In the genomic region with DNA sequence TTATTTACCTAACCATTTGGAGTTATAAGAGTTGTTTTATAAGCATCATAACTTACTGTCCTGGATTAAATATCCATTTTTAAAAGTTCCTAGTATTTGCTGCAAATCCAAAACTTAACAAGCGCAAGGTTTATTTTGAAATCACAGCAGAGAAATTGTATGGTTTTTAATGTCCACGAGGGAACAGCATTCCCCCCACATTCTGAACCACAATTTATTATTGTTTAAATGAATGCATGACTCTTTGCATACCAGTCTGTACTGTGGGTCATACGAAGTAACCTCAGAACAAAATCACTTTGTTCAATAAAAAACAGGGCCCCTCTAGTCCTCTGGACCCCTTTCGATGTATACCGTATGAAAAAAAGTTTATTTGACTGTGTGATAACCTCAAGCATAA, we compare ENCODE assay signal across 26 cellular contexts.
"Had no signal": no experiment of that assay in that cellular context is flagged by ENCODE, and none has a peak within 500 bp of the region (broad histone marks: within the 10 kb centered on the region; RNA-seq: fewer than 3 reads in every experiment).

No MANE protein-coding gene starts in this region.

- H3K27ac ChIP-seq: brain microvascular endothelial cell, cardiac muscle cell, SK-N-MC, VCaP had no signal

- ATAC-seq: activated naive CD4-positive, alpha-beta T cell treated with anti-CD3 and anti-CD28 coated beads, Interleukin-2, amount 50 U/mL, for 72 hours; activated naive CD8-positive, alpha-beta T cell treated with anti-CD3 and anti-CD28 coated beads, Interleukin-2, amount 50 U/mL, for 24 hours; activated T-cell treated with anti-CD3 and anti-CD28 coated beads, Interleukin-2, amount 50 U/mL, for 4 hours; T-cell had no signal

- DNase-seq: activated CD4-positive, alpha-beta memory T cell treated with anti-CD3 and anti-CD28 coated beads for 36 hours; activated CD4-positive, alpha-beta T cell treated with anti-CD3 and anti-CD28 coated beads, Interleukin-2, amount 10 ng/mL, durations not matched to agents 7 days and 5 days; activated CD4-positive, CD25-positive, alpha-beta regulatory T cell; activated CD8-positive, alpha-beta memory T cell treated with anti-CD3 and anti-CD28 coated beads for 24 hours; activated effector memory CD4-positive, alpha-beta T cell treated with anti-CD3 and anti-CD28 coated beads, Interleukin-2, amount 50 U/mL, for 16 hours; activated naive CD4-positive, alpha-beta T cell treated with Interleukin-2 at 50 U/mL for 16 hours; activated naive CD8-positive, alpha-beta T cell treated with anti-CD3 and anti-CD28 coated beads, Interleukin-2, amount 50 U/mL, for 24 hours; activated T-cell treated with anti-CD3 and anti-CD28 coated beads, Interleukin-2, amount 50 U/mL, for 4 hours; amygdala; brain microvascular endothelial cell; KG1; NCI-H1092; NCI-H1417; NCI-H1694; NCI-H2029; NCI-H2107; NCI-H2171 treated with DMSO at 0.1 percent for 48 hours; NCI-H226; NCI-H526; T-cell; T-helper 2 cell; T1000 had no signal

- H3K4me3 ChIP-seq: cardiac muscle cell, SK-N-MC had no signal

- H3K36me3 ChIP-seq: brain microvascular endothelial cell, cardiac muscle cell had no signal

- H3K27me3 ChIP-seq: brain microvascular endothelial cell, cardiac muscle cell had no signal
